Comparison of ENCODE assay signal across 8 cellular contexts in the genomic region with DNA sequence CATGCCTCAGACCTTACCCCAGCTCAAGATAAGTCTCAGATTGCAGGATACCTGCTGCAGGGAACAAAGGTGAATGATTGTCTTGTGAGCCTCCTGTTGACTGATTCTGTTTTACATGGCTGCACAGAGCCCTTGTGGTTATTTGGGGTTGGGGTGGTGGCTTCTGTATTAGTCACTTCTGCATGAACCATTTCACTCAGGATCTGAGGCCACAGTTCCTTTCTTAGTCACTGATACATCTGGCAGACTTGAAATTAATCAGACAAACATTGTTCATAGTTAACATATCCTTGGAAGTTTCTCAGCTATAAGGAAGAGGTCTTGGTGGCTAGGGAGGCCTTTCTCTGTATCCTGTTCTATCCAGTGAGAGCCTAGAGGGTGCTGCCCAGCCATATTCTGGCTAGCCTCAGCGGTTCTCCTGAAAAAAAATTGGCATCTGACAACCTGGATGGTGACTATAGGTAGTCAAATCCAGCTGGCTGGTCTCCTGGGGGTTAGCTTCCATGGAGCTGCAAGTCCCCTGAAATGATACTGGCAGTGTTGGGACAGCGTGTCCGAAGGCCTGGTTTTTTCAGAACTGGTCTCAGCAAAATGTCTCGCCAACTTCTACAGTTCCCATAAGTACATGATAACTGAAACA. TPM values are rescaled to one million over a fixed set of nuclear protein-coding genes. Genes with fewer than 3 reads are reported as not detected.
A peak's percentile ranks its signal among the peaks of the same experiment; 100 is the strongest.
DNase-seq lines count a peak whose midpoint lies in the region; ATAC-seq and TF ChIP-seq lines count a peak whose summit lies in the region.

No MANE protein-coding gene starts in this region.

- intact Hi-C loops in activated T-helper 2 cell treated with anti-CD3 and anti-CD28 coated beads, Interferon-gamma antibody, Interleukin-2, Interleukin-4, amounts not matched to agents 10 μg/mL and 5 μg/mL and 100 μg/mL, durations not matched to agents 14 hours and 24 hours and 36 hours (cut with micrococcal nuclease), result loop anchor here (1.0 to 5.0 kb wide), 3 partner anchors 18 to 158 kb away; a partner anchor contains a TSS
- intact Hi-C loops in esophagus squamous epithelium (cut with DNase I), result no loop called here

- WGBS in smooth muscle cell (ENCODE audit: low lambda C conversion rate), result 98% methylated on average over 4 of the region's 4 CpGs
- WGBS in esophagus squamous epithelium, 2 donors, result 80 to 93% methylated on average over 3 to 4 of the region's 4 CpGs

- ATAC-seq in GM19025 (IDR thresholded peaks at IDR 0.05; ENCODE audit: low read depth, unreplicated experiment), result peak; percentile 98
- peak; percentile 78 for ATAC-seq in HG03097 (IDR thresholded peaks at IDR 0.05; ENCODE audit: low FRiP score, unreplicated experiment)

- H3K79me2 ChIP-seq in smooth muscle cell (ENCODE audit: low read depth), result no peaks in the 10 kb centered on the region

- no peaks in the 10 kb centered on the region for H3K36me3 ChIP-seq in smooth muscle cell (ENCODE audit: low read depth)
- peaks cover 28 to 100% (median 31%) of the 10 kb centered on the region in 3 donors for H3K36me3 ChIP-seq in esophagus squamous epithelium
- H3K36me3 ChIP-seq in SJCRH30, result peaks cover 21% of the 10 kb centered on the region

- in situ Hi-C loops in ACHN (cut with HindIII; ENCODE audit: low pct_ligation_motif_present, low pct_unique_long_range_greater_than_20kb, low sequenced_read_pairs), result no loop called here

- no peak overlapping the region for H3K4me3 Mint-ChIP-seq in activated T-helper 2 cell treated with anti-CD3 and anti-CD28 coated beads, Interferon-gamma antibody, Interleukin-2, Interleukin-4, amounts not matched to agents 10 μg/mL and 5 μg/mL and 100 μg/mL, durations not matched to agents 14 hours and 24 hours and 36 hours (ENCODE audit: low read depth)

- H3K4me2 ChIP-seq in smooth muscle cell, result no peak overlapping the region

- no peaks in the 10 kb centered on the region for H3F3A ChIP-seq in smooth muscle cell (ENCODE audit: low read depth)

- no peak overlapping the region for H3K4me3 ChIP-seq in smooth muscle cell
- no peak overlapping the region for H3K4me3 ChIP-seq in esophagus squamous epithelium
- no peak overlapping the region for H3K4me3 ChIP-seq in SJCRH30

- H3K27ac ChIP-seq in smooth muscle cell (ENCODE audit: low read depth) (peak overlapping the region; percentile 20), esophagus squamous epithelium (no peak overlapping the region), SJCRH30 (no peak overlapping the region)

- H3K27ac Mint-ChIP-seq in activated T-helper 2 cell treated with anti-CD3 and anti-CD28 coated beads, Interferon-gamma antibody, Interleukin-2, Interleukin-4, amounts not matched to agents 10 μg/mL and 5 μg/mL and 100 μg/mL, durations not matched to agents 14 hours and 24 hours and 36 hours, result peak overlapping the region; percentile 36

- no peaks in the 10 kb centered on the region for H4K20me1 ChIP-seq in smooth muscle cell (ENCODE audit: low read depth)

- DNase-seq in ACHN (peak; percentile 94), smooth muscle cell (lab: John Stamatoyannopoulos, UW; ENCODE audit: unreplicated experiment) (no peak), esophagus squamous epithelium (lab: John Stamatoyannopoulos, UW) (no peak), HUDEP-2 (lab: John Stamatoyannopoulos, UW; ENCODE audit: unreplicated experiment in 76 of 76) (no peak), SJCRH30 (no peak)
- peak; percentile 47 for DNase-seq in activated T-helper 2 cell treated with anti-CD3 and anti-CD28 coated beads, Interferon-gamma antibody, Interleukin-2, Interleukin-4, amounts not matched to agents 10 μg/mL and 5 μg/mL and 100 μg/mL, durations not matched to agents 14 hours and 24 hours and 36 hours (ENCODE audit: low spot score)

- H3K9me3 ChIP-seq in smooth muscle cell (replicated peaks; ENCODE audit: low read depth), result no peaks in the 10 kb centered on the region
- no peaks in the 10 kb centered on the region for H3K9me3 ChIP-seq in esophagus squamous epithelium
- H3K9me3 ChIP-seq in SJCRH30 (replicated peaks), result no peaks in the 10 kb centered on the region

- no peak for TF ChIP-seq POLR2A in esophagus squamous epithelium (IDR thresholded peaks at IDR 0.05)

- peaks cover 86% of the 10 kb centered on the region for H3K36me3 Mint-ChIP-seq in activated T-helper 2 cell treated with anti-CD3 and anti-CD28 coated beads, Interferon-gamma antibody, Interleukin-2, Interleukin-4, amounts not matched to agents 10 μg/mL and 5 μg/mL and 100 μg/mL, durations not matched to agents 14 hours and 24 hours and 36 hours (ENCODE audit: low read depth)

- H2AFZ ChIP-seq in smooth muscle cell (ENCODE audit: low read depth), result no peak overlapping the region

- H3K4me1 Mint-ChIP-seq in activated T-helper 2 cell treated with anti-CD3 and anti-CD28 coated beads, Interferon-gamma antibody, Interleukin-2, Interleukin-4, amounts not matched to agents 10 μg/mL and 5 μg/mL and 100 μg/mL, durations not matched to agents 14 hours and 24 hours and 36 hours (ENCODE audit: low read depth), result peaks cover 23% of the 10 kb centered on the region

- no peaks in the 10 kb centered on the region for H3K9me3 Mint-ChIP-seq in activated T-helper 2 cell treated with anti-CD3 and anti-CD28 coated beads, Interferon-gamma antibody, Interleukin-2, Interleukin-4, amounts not matched to agents 10 μg/mL and 5 μg/mL and 100 μg/mL, durations not matched to agents 14 hours and 24 hours and 36 hours

- H3K4me1 ChIP-seq in smooth muscle cell (ENCODE audit: low read depth) (peaks cover 7% of the 10 kb centered on the region), esophagus squamous epithelium (no peaks in the 10 kb centered on the region), SJCRH30 (no peaks in the 10 kb centered on the region)

- TF ChIP-seq CTCF in smooth muscle cell (IDR thresholded peaks at IDR 0.05; ENCODE audit: borderline replicate concordance, insufficient read depth, poor library complexity, severe bottlenecking) (no peak), esophagus squamous epithelium (IDR thresholded peaks at IDR 0.05) (no peak)

- H3K9ac ChIP-seq in smooth muscle cell (ENCODE audit: low read depth), result no peak overlapping the region

- no peaks in the 10 kb centered on the region for H3K27me3 Mint-ChIP-seq in activated T-helper 2 cell treated with anti-CD3 and anti-CD28 coated beads, Interferon-gamma antibody, Interleukin-2, Interleukin-4, amounts not matched to agents 10 μg/mL and 5 μg/mL and 100 μg/mL, durations not matched to agents 14 hours and 24 hours and 36 hours (ENCODE audit: low read depth)

- no peaks in the 10 kb centered on the region for H3K27me3 ChIP-seq in smooth muscle cell (ENCODE audit: low read depth)
- H3K27me3 ChIP-seq in esophagus squamous epithelium, result no peaks in the 10 kb centered on the region
- no peaks in the 10 kb centered on the region for H3K27me3 ChIP-seq in SJCRH30

RNA-seq across cellular contexts. Expression of a gene that starts 8.4 kb away (rescaled TPM):
- total RNA-seq in activated T-helper 2 cell treated with anti-CD3 and anti-CD28 coated beads, Interferon-gamma antibody, Interleukin-2, Interleukin-4, amounts not matched to agents 10 μg/mL and 5 μg/mL and 100 μg/mL, durations not matched to agents 14 hours and 24 hours and 36 hours, result 71.6 and 75.3 TPM in 2 replicates
- total RNA-seq in smooth muscle cell (3.1 and 29.7 TPM in 2 replicates), esophagus squamous epithelium (10 to 100 TPM; 13.0 to 45.3 (median 17.7) TPM)
- 12.0 and 15.5 TPM in 2 replicates for polyA plus RNA-seq in smooth muscle cell
- 59.3 and 62.4 TPM in 2 replicates for total RNA-seq in SJCRH30 (2014; rRNA removed; shearing (Covaris generic))

RNA-seq across cellular contexts. Expression of a gene that starts 29.0 kb away (rescaled TPM):
- 86.5 and 88.4 TPM in 2 replicates for total RNA-seq in activated T-helper 2 cell treated with anti-CD3 and anti-CD28 coated beads, Interferon-gamma antibody, Interleukin-2, Interleukin-4, amounts not matched to agents 10 μg/mL and 5 μg/mL and 100 μg/mL, durations not matched to agents 14 hours and 24 hours and 36 hours
- total RNA-seq in smooth muscle cell (14.0 and 23.3 TPM in 2 replicates), esophagus squamous epithelium (10 to 100 TPM; 38.3 to 75.8 (median 49.2) TPM)
- 20.2 and 22.6 TPM in 2 replicates for polyA plus RNA-seq in smooth muscle cell
- total RNA-seq in SJCRH30 (2014; rRNA removed; shearing (Covaris generic)), result 65.3 and 74.1 TPM in 2 replicates

RNA-seq across cellular contexts. Expression of a gene that starts 29.1 kb away (rescaled TPM):
- total RNA-seq in activated T-helper 2 cell treated with anti-CD3 and anti-CD28 coated beads, Interferon-gamma antibody, Interleukin-2, Interleukin-4, amounts not matched to agents 10 μg/mL and 5 μg/mL and 100 μg/mL, durations not matched to agents 14 hours and 24 hours and 36 hours, result 25.6 and 30.8 TPM in 2 replicates
- 3.8 and 4.6 TPM in 2 replicates for total RNA-seq in smooth muscle cell
- 4.1 and 5.3 TPM in 2 replicates for polyA plus RNA-seq in smooth muscle cell
- 10 to 100 TPM in 3 of 4 donors, 1 to 10 TPM in 1; 9.1 to 16.0 (median 12.4) TPM for total RNA-seq in esophagus squamous epithelium
- total RNA-seq in SJCRH30 (2014; rRNA removed; shearing (Covaris generic)), result 21.9 and 25.9 TPM in 2 replicates

RNA-seq across cellular contexts. Expression of a gene that starts 42.8 kb away (rescaled TPM):
- not detected in 2 replicates for total RNA-seq in activated T-helper 2 cell treated with anti-CD3 and anti-CD28 coated beads, Interferon-gamma antibody, Interleukin-2, Interleukin-4, amounts not matched to agents 10 μg/mL and 5 μg/mL and 100 μg/mL, durations not matched to agents 14 hours and 24 hours and 36 hours
- not detected in 2 replicates for total RNA-seq in smooth muscle cell
- polyA plus RNA-seq in smooth muscle cell, result not detected in 2 replicates
- 1 to 10 TPM in 1 of 4 donors, under 1 TPM in 2, not detected in 1; 0.11 to 4.2 (median 0.57) TPM for total RNA-seq in esophagus squamous epithelium
- not detected in 2 replicates for total RNA-seq in SJCRH30 (2014; rRNA removed; shearing (Covaris generic))

Comparison
In these comparisons a context has a peak if more than half of its experiments do, and no peak if none do; other contexts are left out.
1. DNase-seq: peak in ACHN (single experiment) and activated T-helper 2 cell treated with anti-CD3 and anti-CD28 coated beads, Interferon-gamma antibody, Interleukin-2, Interleukin-4, amounts not matched to agents 10 μg/mL and 5 μg/mL and 100 μg/mL, durations not matched to agents 14 hours and 24 hours and 36 hours (single experiment); none in smooth muscle cell (single experiment), esophagus squamous epithelium (single experiment), HUDEP-2 (0 of 76) and SJCRH30 (0 of 2).